In the genomic region with DNA sequence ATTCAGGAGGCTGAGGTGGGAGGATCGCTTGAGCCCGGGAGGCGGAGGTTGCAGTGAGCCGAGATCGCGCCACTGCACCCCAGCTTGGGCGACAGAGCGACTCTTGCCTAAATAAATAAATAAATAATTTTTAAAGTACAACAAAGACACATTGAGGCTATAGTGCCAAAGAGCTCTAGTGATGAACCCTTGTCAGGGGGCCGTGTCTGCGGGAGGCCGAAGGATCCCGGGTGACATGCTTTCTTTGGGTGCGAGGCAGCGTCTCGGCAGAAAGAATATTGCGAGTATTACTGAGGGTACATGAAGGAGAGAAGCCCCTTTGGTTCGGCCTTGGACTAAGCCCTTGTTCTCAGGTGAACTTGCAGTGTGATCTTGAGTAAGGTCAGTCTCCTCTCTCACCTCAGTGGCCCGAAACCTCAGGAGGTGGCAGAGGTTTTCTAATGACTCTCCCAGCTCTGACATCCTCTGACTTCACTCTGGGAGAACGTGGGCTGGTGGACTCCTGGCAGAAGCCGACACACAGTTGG, we compare ENCODE assay signal across 8 cellular contexts. TPM values are rescaled to one million over a fixed set of nuclear protein-coding genes. Genes with fewer than 3 reads are reported as not detected.
DNase-seq lines count a peak whose midpoint lies in the region; ATAC-seq and TF ChIP-seq lines count a peak whose summit lies in the region.

No MANE protein-coding gene starts in this region.

- no peak for TF ChIP-seq CTCF in WERI-Rb-1 (IDR thresholded peaks at IDR 0.05; ENCODE audit: low read depth, low read length)
- no peak for TF ChIP-seq CTCF in heart left ventricle (IDR thresholded peaks at IDR 0.05)
- no peak for TF ChIP-seq CTCF in sigmoid colon (IDR thresholded peaks at IDR 0.05)

- no peaks in the 10 kb centered on the region for H3K36me3 ChIP-seq in WERI-Rb-1
- no peaks in the 10 kb centered on the region for H3K36me3 ChIP-seq in heart left ventricle
- no peaks in the 10 kb centered on the region for H3K36me3 ChIP-seq in sigmoid colon

- ATAC-seq in GM19395 (IDR thresholded peaks at IDR 0.05; ENCODE audit: unreplicated experiment) (peak; percentile 36), heart left ventricle (peak in 1 of 4 donors; percentile 11), GM21717 (IDR thresholded peaks at IDR 0.05; ENCODE audit: unreplicated experiment) (no peak)

- 55 to 61% (median 59%) methylated on average over 20 of the region's 20 CpGs for WGBS in heart left ventricle, 4 donors
- WGBS in sigmoid colon, 2 donors, result 58 to 60% methylated on average over 20 of the region's 20 CpGs

- DNase-seq in WERI-Rb-1 (no peak), heart left ventricle (no peak), sigmoid colon (no peak), NCI-H187 treated with DMSO at 0.1 percent for 48 hours (lab: John Stamatoyannopoulos, UW) (no peak)
- no peak for DNase-seq in activated CD4-positive, alpha-beta T cell treated with anti-CD3 and anti-CD28 coated beads for 1 hour
- DNase-seq in stimulated activated CD4-positive, alpha-beta T cell treated with anti-CD3 and anti-CD28 coated beads, Interleukin-4, amount 100 ng/mL, for 4 hours, result no peak

- peak overlapping the region; percentile 93 for H3K4me3 ChIP-seq in WERI-Rb-1 (ENCODE audit: low read depth, low read length)
- H3K4me3 ChIP-seq in heart left ventricle, result peak overlapping the region; percentile 81 to 100 (median 93)
- H3K4me3 ChIP-seq in sigmoid colon, result peak overlapping the region; percentile 74 to 98 (median 92)

- intact Hi-C loops in heart left ventricle (cut with DNase I) (no loop called here), sigmoid colon (cut with DNase I) (no loop called here)

- TF ChIP-seq POLR2A in heart left ventricle (IDR thresholded peaks at IDR 0.05), result no peak
- TF ChIP-seq POLR2A in sigmoid colon (IDR thresholded peaks at IDR 0.05), result no peak

- TF ChIP-seq EP300 in sigmoid colon (IDR thresholded peaks at IDR 0.05), result no peak

- H3K27ac ChIP-seq in WERI-Rb-1, result peak overlapping the region; percentile 67
- peak overlapping the region in 5 of 12 donors; percentile 85 to 88 (median 87) for H3K27ac ChIP-seq in heart left ventricle
- peak overlapping the region; percentile 78 to 87 (median 85) for H3K27ac ChIP-seq in sigmoid colon

- H3K4me1 ChIP-seq in heart left ventricle (peaks cover 0 to 43% (median 22%) of the 10 kb centered on the region in 12 donors), sigmoid colon (peaks cover 0 to 34% (median 24%) of the 10 kb centered on the region in 4 donors)

- H3K9me3 ChIP-seq in WERI-Rb-1 (ENCODE audit: severe bottlenecking) (no peaks in the 10 kb centered on the region), heart left ventricle (no peaks in the 10 kb centered on the region), sigmoid colon (no peaks in the 10 kb centered on the region)

- H3K27me3 ChIP-seq in WERI-Rb-1 (ENCODE audit: insufficient read depth, low read depth, severe bottlenecking) (no peaks in the 10 kb centered on the region), heart left ventricle (no peaks in the 10 kb centered on the region), sigmoid colon (no peaks in the 10 kb centered on the region)

RNA-seq across cellular contexts. Expression of a gene that starts 0.4 kb away (rescaled TPM):
- total RNA-seq in heart left ventricle (10 to 100 TPM in 1 of 9 donors, 1 to 10 TPM in 8; 3.1 to 10.2 (median 4.9) TPM), sigmoid colon (10 to 100 TPM; 11.1 to 22.2 (median 16.6) TPM)
- polyA plus RNA-seq in heart left ventricle (1 to 10 TPM; 2.5 to 3.7 TPM), sigmoid colon (1 to 10 TPM in 2 of 3 donors, under 1 TPM in 1; 0.23 to 3.6 (median 1.2) TPM)
